In genomic region chr6:168319279-168320051, GRCh38 we compare ENCODE assay signal across 1 cellular context.
TF ChIP-seq lines count a peak whose summit lies in the region.

Gene DACT2, minus strand, starts transcription at chr6:168319777. Its CDS starts 144 bp downstream, at chr6:168319633.

TF ChIP-seq in A549, 52 proteins besides CTCF, POLR2A, EP300 and RAD21 (continued from another document):
- TF ChIP-seq HMGXB4 (CRISPR knock-in tag; IDR thresholded peaks at IDR 0.05; ENCODE audit: borderline replicate concordance) (no peak), ATOH8 (CRISPR knock-in tag; IDR thresholded peaks at IDR 0.05; ENCODE audit: low read depth) (no peak), RNF2 (IDR thresholded peaks at IDR 0.05; ENCODE audit: borderline replicate concordance, low read depth) (no peak), FOSL2 (IDR thresholded peaks at IDR 0.05) (no peak), FOSL2 (CRISPR knock-in tag; IDR thresholded peaks at IDR 0.05) (no peak), JUN (IDR thresholded peaks at IDR 0.05) (no peak), SMC3 (IDR thresholded peaks at IDR 0.05) (no peak), MYC (IDR thresholded peaks at IDR 0.05; ENCODE audit: borderline replicate concordance, low read length) (no peak)
